1 cellular context compared by ENCODE assay signal in the genomic region with DNA sequence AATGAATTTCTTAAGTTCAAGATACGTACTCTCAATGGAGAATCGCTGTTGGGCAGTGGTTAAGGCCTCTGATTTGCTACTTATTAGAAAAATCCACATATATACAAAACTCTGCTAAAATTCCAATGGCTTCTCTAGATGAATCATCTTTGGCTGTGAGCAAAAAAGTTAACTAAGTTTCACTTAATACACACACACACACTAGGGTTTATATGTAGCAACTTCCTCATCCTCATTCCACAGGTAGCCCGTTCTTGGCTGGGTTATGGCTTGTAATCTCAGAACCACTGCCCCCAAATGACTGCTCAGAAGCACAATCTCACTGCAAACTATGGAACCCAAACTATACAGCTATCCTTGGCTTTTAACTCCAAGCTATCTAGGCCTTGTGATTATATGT.
TF ChIP-seq lines count a peak whose summit lies in the region.

No MANE protein-coding gene starts in this region.

TF ChIP-seq in IMR-90, 13 proteins besides CTCF, POLR2A, EP300 and RAD21:
- TF ChIP-seq, protein P1, sequence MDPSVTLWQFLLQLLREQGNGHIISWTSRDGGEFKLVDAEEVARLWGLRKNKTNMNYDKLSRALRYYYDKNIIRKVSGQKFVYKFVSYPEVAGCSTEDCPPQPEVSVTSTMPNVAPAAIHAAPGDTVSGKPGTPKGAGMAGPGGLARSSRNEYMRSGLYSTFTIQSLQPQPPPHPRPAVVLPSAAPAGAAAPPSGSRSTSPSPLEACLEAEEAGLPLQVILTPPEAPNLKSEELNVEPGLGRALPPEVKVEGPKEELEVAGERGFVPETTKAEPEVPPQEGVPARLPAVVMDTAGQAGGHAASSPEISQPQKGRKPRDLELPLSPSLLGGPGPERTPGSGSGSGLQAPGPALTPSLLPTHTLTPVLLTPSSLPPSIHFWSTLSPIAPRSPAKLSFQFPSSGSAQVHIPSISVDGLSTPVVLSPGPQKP (IDR thresholded peaks at IDR 0.05; ENCODE audit: borderline replicate concordance, low read depth, low read length): no peak
- no peak for TF ChIP-seq RFX5 (IDR thresholded peaks at IDR 0.05; ENCODE audit: low read depth, low read length)
- TF ChIP-seq NFE2L2 (IDR thresholded peaks at IDR 0.05; ENCODE audit: low read depth, low read length): no peak
- TF ChIP-seq SMC3 (IDR thresholded peaks at IDR 0.05; ENCODE audit: low read depth, low read length): no peak
- no peak for TF ChIP-seq BHLHE40 (IDR thresholded peaks at IDR 0.05; ENCODE audit: low read depth, low read length)
- TF ChIP-seq RCOR1 (IDR thresholded peaks at IDR 0.05; ENCODE audit: insufficient replicate concordance, low read length): no peak
- no peak for TF ChIP-seq MAZ (IDR thresholded peaks at IDR 0.05; ENCODE audit: borderline replicate concordance, low read depth, low read length)
- no peak for TF ChIP-seq USF2 (IDR thresholded peaks at IDR 0.05; ENCODE audit: low read depth, low read length)
- TF ChIP-seq CHD1 (IDR thresholded peaks at IDR 0.05; ENCODE audit: low read depth, low read length): no peak
- no peak for TF ChIP-seq MXI1 (IDR thresholded peaks at IDR 0.05; ENCODE audit: borderline replicate concordance, low read depth, low read length)
- no peak for TF ChIP-seq MAFK (IDR thresholded peaks at IDR 0.05; ENCODE audit: low read depth, low read length)
- no peak for TF ChIP-seq CEBPB (IDR thresholded peaks at IDR 0.05; ENCODE audit: low read depth, low read length)
- no peak for TF ChIP-seq FOS (IDR thresholded peaks at IDR 0.05; ENCODE audit: low read depth, low read length)
